Comparison of ENCODE assay signal across 8 cellular contexts in genomic region chr1:198156745-198157240, GRCh38. TPM values are rescaled to one million over a fixed set of nuclear protein-coding genes. Genes with fewer than 3 reads are reported as not detected.
A peak's percentile ranks its signal among the peaks of the same experiment; 100 is the strongest.
DNase-seq lines count a peak whose midpoint lies in the region; ATAC-seq, FAIRE-seq and TF ChIP-seq lines count a peak whose summit lies in the region.

Gene NEK7 (plus strand): TSS chr1:198156998. CDS start chr1:198232581, 75,583 bp downstream.

- BruUV-seq in endothelial cell of umbilical vein (replicated peaks; lab: Mats Ljungman, UMichigan), result no TSS peak

- no peaks in the 10 kb centered on the region for H3K27me3 ChIP-seq in endothelial cell of umbilical vein (ENCODE audit: control insufficient read depth in 2 of 2, insufficient read depth in 2 of 2, low read length in 2 of 2)

- H3K4me1 Mint-ChIP-seq in stimulated activated effector memory CD8-positive, alpha-beta T cell treated with anti-CD3 and anti-CD28 coated beads, Interleukin-12 subunit alpha, Interleukin-12 subunit beta, amount 100 ng/mL, for 72 hours, result peaks cover 34% of the 10 kb centered on the region

- H3K27ac ChIP-seq in endothelial cell of umbilical vein (ENCODE audit: insufficient read depth, low read depth, low read length), result peak within 1 kb of the TSS; percentile 45
- H3K27ac ChIP-seq in mesodermal cell (ENCODE audit: low read depth, low read length, severe bottlenecking), result peak within 1 kb of the TSS; percentile 88

- H3K4me1 ChIP-seq in endothelial cell of umbilical vein (ENCODE audit: control insufficient read depth, extremely low read depth, insufficient read depth, low read length) (peaks cover 64% of the 10 kb centered on the region), mesodermal cell (ENCODE audit: control insufficient read depth, insufficient read depth, low read length, poor library complexity, severe bottlenecking) (peaks cover 26% of the 10 kb centered on the region)

- peak within 1 kb of the TSS; percentile 95 for H3K27ac Mint-ChIP-seq in stimulated activated effector memory CD8-positive, alpha-beta T cell treated with anti-CD3 and anti-CD28 coated beads, Interleukin-12 subunit alpha, Interleukin-12 subunit beta, amount 100 ng/mL, for 72 hours

- CTCF ChIA-PET in endothelial cell of umbilical vein (lab: Charles Lee), result interaction anchor here (0.6 to 4.5 kb wide), 27 partner anchors 9 to 541 kb away, joined by 3 to 28 read pairs (median 3); partner anchors contain the start of gene C1orf53

- TF ChIP-seq CTCF in endothelial cell of umbilical vein (IDR thresholded peaks at IDR 0.05; ENCODE audit: extremely low read depth in 1 of 2, insufficient read depth in 1 of 2, low read depth in 1 of 2, low read length in 2 of 2), result no peak

- in situ Hi-C loops in Caki2 (cut with HindIII; ENCODE audit: low pct_unique_long_range_greater_than_20kb, low sequenced_read_pairs), result no loop called here

- no peaks in the 10 kb centered on the region for H3K9me3 Mint-ChIP-seq in stimulated activated effector memory CD8-positive, alpha-beta T cell treated with anti-CD3 and anti-CD28 coated beads, Interleukin-12 subunit alpha, Interleukin-12 subunit beta, amount 100 ng/mL, for 72 hours

- peak within 1 kb of the TSS; percentile 97 for H3K4me2 ChIP-seq in endothelial cell of umbilical vein (ENCODE audit: insufficient read depth, low read length)

- dilution Hi-C loops in endothelial cell of umbilical vein (cut with MboI; ENCODE audit: extremely low pct_ligation_motif_present, low sequenced_read_pairs), result no loop called here

- H3K36me3 Mint-ChIP-seq in stimulated activated effector memory CD8-positive, alpha-beta T cell treated with anti-CD3 and anti-CD28 coated beads, Interleukin-12 subunit alpha, Interleukin-12 subunit beta, amount 100 ng/mL, for 72 hours, result peaks cover 12% of the 10 kb centered on the region

- H4K20me1 ChIP-seq in endothelial cell of umbilical vein (replicated peaks; ENCODE audit: control insufficient read depth, extremely low read depth, insufficient read depth, low read length), result no peaks in the 10 kb centered on the region

- WGBS in mesodermal cell (ENCODE audit: insufficient coverage in 2 of 2), 2 experiments, result 0 to 1% methylated on average over 47 to 58 of the region's 63 CpGs

- H3K79me2 ChIP-seq in endothelial cell of umbilical vein (ENCODE audit: control insufficient read depth, insufficient read depth, low read length), result peaks cover 42% of the 10 kb centered on the region

- intact Hi-C loops in endothelial cell of umbilical vein (cut with micrococcal nuclease), result loop anchor here (1.0 to 10.0 kb wide), 13 partner anchors 64 to 778 kb away; partner anchors contain the start of genes C1orf53, DENND1B and LHX9

- peak within 1 kb of the TSS; percentile 93 for H3K9ac ChIP-seq in endothelial cell of umbilical vein (replicated peaks; ENCODE audit: extremely low read depth, insufficient read depth, low read length)

- peak; percentile 45 for ATAC-seq in GM21381 (IDR thresholded peaks at IDR 0.05; ENCODE audit: unreplicated experiment)
- ATAC-seq in stimulated activated effector memory CD8-positive, alpha-beta T cell treated with anti-CD3 and anti-CD28 coated beads, Interleukin-12 subunit alpha, Interleukin-12 subunit beta, amount 100 ng/mL, for 72 hours, result peak; percentile 64

- TF ChIP-seq POLR2A in endothelial cell of umbilical vein (IDR thresholded peaks at IDR 0.05; ENCODE audit: low read depth, low read length), result peak; percentile 90

- POLR2A ChIA-PET in endothelial cell of umbilical vein (lab: Charles Lee), result interaction anchor here (1.0 to 1.6 kb wide), 3 partner anchors 31 to 71 kb away, joined by 3 read pairs; no protein-coding TSS in a partner anchor

- DNase-seq in Caki2 (ENCODE audit: low read depth), result peak; percentile 86
- peak; percentile 86 for DNase-seq in HT1080 (ENCODE audit: low read depth)
- peak; percentile 58 for DNase-seq in NOMO-1 treated with dmso at 0.1 percent for 144 hours (lab: John Stamatoyannopoulos, UW; ENCODE audit: unreplicated experiment)
- DNase-seq in activated T-cell treated with anti-CD3 and anti-CD28 coated beads for 24 hours (ENCODE audit: low read depth), result peak; percentile 58
- DNase-seq in endothelial cell of umbilical vein (ENCODE audit: low read depth, low spot score), result peak; percentile 88
- peak; percentile 63 to 89 for DNase-seq in stimulated activated effector memory CD8-positive, alpha-beta T cell treated with anti-CD3 and anti-CD28 coated beads, Interleukin-12 subunit alpha, Interleukin-12 subunit beta, amount 100 ng/mL, for 72 hours (ENCODE audit: low spot score in 2 of 2)

- H3K36me3 ChIP-seq in endothelial cell of umbilical vein (ENCODE audit: control insufficient read depth in 2 of 2, extremely low read depth in 1 of 2, insufficient read depth in 2 of 2, low read length in 2 of 2), result no peaks in the 10 kb centered on the region
- H3K36me3 ChIP-seq in mesodermal cell (ENCODE audit: control insufficient read depth, insufficient read depth, low read length), result no peaks in the 10 kb centered on the region

- H3K9me3 ChIP-seq in endothelial cell of umbilical vein (replicated peaks; ENCODE audit: control insufficient read depth, insufficient read depth, low read length) (no peaks in the 10 kb centered on the region), mesodermal cell (ENCODE audit: control insufficient read depth, low read length) (no peaks in the 10 kb centered on the region)

- H3K9me1 ChIP-seq in endothelial cell of umbilical vein (replicated peaks; ENCODE audit: control insufficient read depth, extremely low read depth, insufficient read depth, low read length), result no peaks in the 10 kb centered on the region

- H3K4me3 ChIP-seq in endothelial cell of umbilical vein (replicated peaks in 1 of 3; ENCODE audit: insufficient read depth in 1 of 3, low read depth in 1 of 3, low read length in 3 of 3), result peak within 1 kb of the TSS; percentile 82 to 95 (median 91)
- H3K4me3 ChIP-seq in mesodermal cell (ENCODE audit: extremely low read depth, insufficient read depth, low read length, poor library complexity, severe bottlenecking), result peak within 1 kb of the TSS; percentile 90

- H2AFZ ChIP-seq in endothelial cell of umbilical vein (ENCODE audit: low read depth, low read length), result peak within 1 kb of the TSS; percentile 74

- peak within 1 kb of the TSS; percentile 96 for H3K4me3 Mint-ChIP-seq in stimulated activated effector memory CD8-positive, alpha-beta T cell treated with anti-CD3 and anti-CD28 coated beads, Interleukin-12 subunit alpha, Interleukin-12 subunit beta, amount 100 ng/mL, for 72 hours

- FAIRE-seq in endothelial cell of umbilical vein (lab: Jason Lieb, UNC), result peak; percentile 49

TF ChIP-seq in endothelial cell of umbilical vein, 7 proteins besides CTCF, POLR2A, EP300 and RAD21:
- peak; percentile 91 for TF ChIP-seq POLR2AphosphoS5 (IDR thresholded peaks at IDR 0.05; ENCODE audit: insufficient read depth, low read depth, low read length)
- TF ChIP-seq MYC (IDR thresholded peaks at IDR 0.05; ENCODE audit: low read depth, low read length), result no peak

RNA-seq across cellular contexts. Expression of gene NEK7, which starts in this region (rescaled TPM):
- total RNA-seq in Caki2 (2014; rRNA removed; shearing (Covaris generic); ENCODE audit: low replicate concordance), result 27.3 and 37.2 TPM in 2 replicates
- total RNA-seq in HT1080 (2014; rRNA removed; shearing (Covaris generic)), result 42.7 and 48.7 TPM in 2 replicates
- 55.5 and 66.6 TPM in 2 replicates for polyA plus RNA-seq in HT1080 (2015; cell fraction: cytosol; rRNA removed)
- polyA plus RNA-seq in HT1080 (2015; cell fraction: nucleus; rRNA removed), result 42.6 and 53.1 TPM in 2 replicates
- 45.6 and 45.7 TPM in 2 replicates for total RNA-seq in endothelial cell of umbilical vein
- polyA plus RNA-seq in endothelial cell of umbilical vein, result 22.5 and 22.6 TPM in 2 replicates
- polyA plus RNA-seq in endothelial cell of umbilical vein (2011; cell fraction: cytosol; rRNA removed), result 32.6 and 35.9 TPM in 2 replicates
- 69.5 and 74.4 TPM in 2 replicates for polyA plus RNA-seq in endothelial cell of umbilical vein (2011; cell fraction: nucleus; rRNA removed)
- 22.6 and 38.0 TPM in 2 replicates for polyA plus RNA-seq in endothelial cell of umbilical vein (2012)
- polyA minus RNA-seq in endothelial cell of umbilical vein, result 44.9 and 48.0 TPM in 2 replicates
- 85.3 TPM for polyA minus RNA-seq in endothelial cell of umbilical vein (2011; cell fraction: cytosol; rRNA and poly(A)+ RNA removed)
- 81.3 and 92.2 TPM in 2 replicates for polyA minus RNA-seq in endothelial cell of umbilical vein (2011; cell fraction: nucleus; rRNA and poly(A)+ RNA removed)
- 30.0 TPM for polyA plus RNA-seq in mesodermal cell (2013, experiment 1 of 2)
- polyA plus RNA-seq in mesodermal cell (2013, experiment 2 of 2), result 33.9 TPM

Comparison
In these comparisons a context has a peak if more than half of its experiments do, and no peak if none do; other contexts are left out.
1. Peak in every context shown above with its lines: DNase-seq, ATAC-seq, H3K4me3 ChIP-seq and H3K27ac ChIP-seq.